ENCODE assay signal across 8 cellular contexts in the genomic region with DNA sequence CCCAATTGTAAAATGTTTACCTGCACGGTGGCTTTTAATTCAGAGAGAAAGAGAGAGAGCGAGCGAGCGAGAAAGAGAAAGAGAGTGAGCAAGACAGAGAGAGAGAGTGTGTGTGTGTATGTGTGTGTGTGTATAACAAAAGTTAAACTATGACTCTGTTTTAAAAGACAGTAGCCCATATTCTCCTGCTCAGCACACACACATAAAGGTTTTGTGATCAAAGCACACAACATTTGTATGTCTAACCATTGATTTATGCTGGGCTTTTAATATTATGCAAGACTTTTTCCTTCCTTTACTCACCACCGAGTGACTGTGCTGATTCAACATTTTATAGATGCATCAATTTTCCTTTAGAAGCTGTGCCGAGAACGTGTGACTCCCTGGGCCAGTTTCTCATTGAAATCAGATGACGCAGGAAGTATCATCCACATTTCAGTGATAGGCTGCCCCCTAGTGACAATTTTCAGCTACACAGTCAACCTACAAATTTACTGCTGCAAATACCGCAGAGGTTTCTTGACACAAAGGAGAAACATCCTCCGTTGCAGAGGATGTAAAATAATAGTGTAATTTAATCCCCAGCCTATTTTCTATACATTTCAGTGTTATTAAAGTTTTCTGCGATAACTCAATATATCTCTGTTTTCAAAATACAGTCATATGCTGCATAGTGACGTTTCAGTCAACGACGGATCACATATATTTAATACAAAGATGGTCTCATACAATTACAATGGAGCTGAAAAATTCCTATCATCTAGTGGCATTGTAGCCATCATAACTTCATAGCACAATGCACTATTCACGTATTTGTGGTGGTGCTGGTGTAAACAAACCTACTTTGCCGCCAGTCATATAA.
DNase-seq lines count a peak whose midpoint lies in the region; ATAC-seq and TF ChIP-seq lines count a peak whose summit lies in the region.

No MANE protein-coding gene starts in this region.

- TF ChIP-seq RAD21 in liver (IDR thresholded peaks at IDR 0.05), result peak; percentile 93

- ATAC-seq in GM19035 (IDR thresholded peaks at IDR 0.05; ENCODE audit: unreplicated experiment) (peak; percentile 95), HG03196 (IDR thresholded peaks at IDR 0.05; ENCODE audit: unreplicated experiment) (peak; percentile 81)

- WGBS in liver, result 48% methylated on average over 16 of the region's 16 CpGs

- TF ChIP-seq CTCF in BE2C (IDR thresholded peaks at IDR 0.05; ENCODE audit: low read depth, low read length) (peak; percentile 72), choroid plexus epithelial cell (conservative IDR thresholded peaks at IDR 0.05; ENCODE audit: low read depth, low read length) (peak; percentile 81), liver (IDR thresholded peaks at IDR 0.05; ENCODE audit: low read depth, low read length, missing input control) (peak; percentile 85)

- H3K9ac ChIP-seq in liver (ENCODE audit: low read depth in 1 of 2, low read length in 2 of 2), result no peak overlapping the region

- DNase-seq in BE2C, result peak; percentile 61
- peak; percentile 60 to 81 for DNase-seq in NCI-H446 (lab: John Stamatoyannopoulos, UW)
- DNase-seq in activated CD4-positive, alpha-beta T cell treated with anti-CD3 and anti-CD28 coated beads for 24 hours (ENCODE audit: low read depth in 2 of 2), result peak; percentile 36 to 76
- DNase-seq in choroid plexus epithelial cell (ENCODE audit: low read depth), result peak; percentile 96
- DNase-seq in stimulated activated CD4-positive, alpha-beta T cell treated with anti-CD3 and anti-CD28 coated beads, Interleukin-4, amount 100 ng/mL, for 4 hours, result peak; percentile 36 to 65

- H3K27me3 ChIP-seq in BE2C (no peaks in the 10 kb centered on the region), liver (ENCODE audit: control insufficient read depth in 4 of 4, insufficient read depth in 4 of 4, low read length in 3 of 4) (no peaks in the 10 kb centered on the region)

- H3K36me3 ChIP-seq in BE2C (no peaks in the 10 kb centered on the region), liver (ENCODE audit: control insufficient read depth in 4 of 4, insufficient read depth in 3 of 4, low read depth in 1 of 4, low read length in 3 of 4) (no peaks in the 10 kb centered on the region)

- H3K9me3 ChIP-seq in BE2C, result no peaks in the 10 kb centered on the region
- no peaks in the 10 kb centered on the region for H3K9me3 ChIP-seq in liver (ENCODE audit: control insufficient read depth in 4 of 4, low read length in 3 of 4)

- H3K4me3 ChIP-seq in BE2C (ENCODE audit: low read depth, low read length) (peak overlapping the region; percentile 20; the same call in 1 of the 2 replicates), choroid plexus epithelial cell (ENCODE audit: low read depth, low read length) (peak overlapping the region; percentile 34), liver (ENCODE audit: low read depth in 1 of 3, low read length in 3 of 3) (no peak overlapping the region)

- no peaks in the 10 kb centered on the region for H3K4me1 ChIP-seq in BE2C
- peaks cover 0 to 3% (median 1%) of the 10 kb centered on the region in 4 donors for H3K4me1 ChIP-seq in liver (ENCODE audit: control insufficient read depth in 4 of 4, insufficient read depth in 4 of 4, low read length in 3 of 4)

- no peak overlapping the region for H3K27ac ChIP-seq in liver (ENCODE audit: low read depth in 1 of 2, low read length in 2 of 2)

TF ChIP-seq in liver, 16 proteins besides CTCF, POLR2A, EP300 and RAD21:
- TF ChIP-seq SP1 (IDR thresholded peaks at IDR 0.05), result no peak
- TF ChIP-seq GABPA (IDR thresholded peaks at IDR 0.05 in 1 of 2, conservative IDR thresholded peaks at IDR 0.05 in 1 of 2), result no peak
- TF ChIP-seq RXRA (IDR thresholded peaks at IDR 0.05), result no peak
- TF ChIP-seq, protein P1, sequence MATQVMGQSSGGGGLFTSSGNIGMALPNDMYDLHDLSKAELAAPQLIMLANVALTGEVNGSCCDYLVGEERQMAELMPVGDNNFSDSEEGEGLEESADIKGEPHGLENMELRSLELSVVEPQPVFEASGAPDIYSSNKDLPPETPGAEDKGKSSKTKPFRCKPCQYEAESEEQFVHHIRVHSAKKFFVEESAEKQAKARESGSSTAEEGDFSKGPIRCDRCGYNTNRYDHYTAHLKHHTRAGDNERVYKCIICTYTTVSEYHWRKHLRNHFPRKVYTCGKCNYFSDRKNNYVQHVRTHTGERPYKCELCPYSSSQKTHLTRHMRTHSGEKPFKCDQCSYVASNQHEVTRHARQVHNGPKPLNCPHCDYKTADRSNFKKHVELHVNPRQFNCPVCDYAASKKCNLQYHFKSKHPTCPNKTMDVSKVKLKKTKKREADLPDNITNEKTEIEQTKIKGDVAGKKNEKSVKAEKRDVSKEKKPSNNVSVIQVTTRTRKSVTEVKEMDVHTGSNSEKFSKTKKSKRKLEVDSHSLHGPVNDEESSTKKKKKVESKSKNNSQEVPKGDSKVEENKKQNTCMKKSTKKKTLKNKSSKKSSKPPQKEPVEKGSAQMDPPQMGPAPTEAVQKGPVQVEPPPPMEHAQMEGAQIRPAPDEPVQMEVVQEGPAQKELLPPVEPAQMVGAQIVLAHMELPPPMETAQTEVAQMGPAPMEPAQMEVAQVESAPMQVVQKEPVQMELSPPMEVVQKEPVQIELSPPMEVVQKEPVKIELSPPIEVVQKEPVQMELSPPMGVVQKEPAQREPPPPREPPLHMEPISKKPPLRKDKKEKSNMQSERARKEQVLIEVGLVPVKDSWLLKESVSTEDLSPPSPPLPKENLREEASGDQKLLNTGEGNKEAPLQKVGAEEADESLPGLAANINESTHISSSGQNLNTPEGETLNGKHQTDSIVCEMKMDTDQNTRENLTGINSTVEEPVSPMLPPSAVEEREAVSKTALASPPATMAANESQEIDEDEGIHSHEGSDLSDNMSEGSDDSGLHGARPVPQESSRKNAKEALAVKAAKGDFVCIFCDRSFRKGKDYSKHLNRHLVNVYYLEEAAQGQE (IDR thresholded peaks at IDR 0.05), result no peak
- TF ChIP-seq, protein P2, sequence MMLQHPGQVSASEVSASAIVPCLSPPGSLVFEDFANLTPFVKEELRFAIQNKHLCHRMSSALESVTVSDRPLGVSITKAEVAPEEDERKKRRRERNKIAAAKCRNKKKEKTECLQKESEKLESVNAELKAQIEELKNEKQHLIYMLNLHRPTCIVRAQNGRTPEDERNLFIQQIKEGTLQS (IDR thresholded peaks at IDR 0.05), result no peak
- no peak for TF ChIP-seq YY1 (IDR thresholded peaks at IDR 0.05)
- TF ChIP-seq, protein P3, sequence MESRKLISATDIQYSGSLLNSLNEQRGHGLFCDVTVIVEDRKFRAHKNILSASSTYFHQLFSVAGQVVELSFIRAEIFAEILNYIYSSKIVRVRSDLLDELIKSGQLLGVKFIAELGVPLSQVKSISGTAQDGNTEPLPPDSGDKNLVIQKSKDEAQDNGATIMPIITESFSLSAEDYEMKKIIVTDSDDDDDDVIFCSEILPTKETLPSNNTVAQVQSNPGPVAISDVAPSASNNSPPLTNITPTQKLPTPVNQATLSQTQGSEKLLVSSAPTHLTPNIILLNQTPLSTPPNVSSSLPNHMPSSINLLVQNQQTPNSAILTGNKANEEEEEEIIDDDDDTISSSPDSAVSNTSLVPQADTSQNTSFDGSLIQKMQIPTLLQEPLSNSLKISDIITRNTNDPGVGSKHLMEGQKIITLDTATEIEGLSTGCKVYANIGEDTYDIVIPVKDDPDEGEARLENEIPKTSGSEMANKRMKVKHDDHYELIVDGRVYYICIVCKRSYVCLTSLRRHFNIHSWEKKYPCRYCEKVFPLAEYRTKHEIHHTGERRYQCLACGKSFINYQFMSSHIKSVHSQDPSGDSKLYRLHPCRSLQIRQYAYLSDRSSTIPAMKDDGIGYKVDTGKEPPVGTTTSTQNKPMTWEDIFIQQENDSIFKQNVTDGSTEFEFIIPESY (IDR thresholded peaks at IDR 0.05), result no peak
- no peak for TF ChIP-seq HNF4A (conservative IDR thresholded peaks at IDR 0.05)
- TF ChIP-seq TAF1 (conservative IDR thresholded peaks at IDR 0.05), result no peak
- TF ChIP-seq NR2F2 (IDR thresholded peaks at IDR 0.05), result no peak
- TF ChIP-seq, protein P4, sequence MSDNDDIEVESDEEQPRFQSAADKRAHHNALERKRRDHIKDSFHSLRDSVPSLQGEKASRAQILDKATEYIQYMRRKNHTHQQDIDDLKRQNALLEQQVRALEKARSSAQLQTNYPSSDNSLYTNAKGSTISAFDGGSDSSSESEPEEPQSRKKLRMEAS (IDR thresholded peaks at IDR 0.05), result no peak
- no peak for TF ChIP-seq JUND (IDR thresholded peaks at IDR 0.05)
- no peak for TF ChIP-seq EGR1 (IDR thresholded peaks at IDR 0.05; ENCODE audit: low read depth in 2 of 2)
- TF ChIP-seq FOXA1 (IDR thresholded peaks at IDR 0.05), result no peak
- TF ChIP-seq FOXA2 (IDR thresholded peaks at IDR 0.05), result no peak
- TF ChIP-seq HNF4G (IDR thresholded peaks at IDR 0.05), result no peak

Comparison
In these comparisons a context has a peak if more than half of its experiments do, and no peak if none do; other contexts are left out.
1. H3K4me3 ChIP-seq: peak in BE2C (single experiment) and choroid plexus epithelial cell (single experiment); none in liver (0 of 3).
2. Peak in every context shown above with its lines, with median percentiles within 50 percentile points of each other: DNase-seq and CTCF ChIP-seq.